ENCODE assay signal across 9 cellular contexts in the genomic region with DNA sequence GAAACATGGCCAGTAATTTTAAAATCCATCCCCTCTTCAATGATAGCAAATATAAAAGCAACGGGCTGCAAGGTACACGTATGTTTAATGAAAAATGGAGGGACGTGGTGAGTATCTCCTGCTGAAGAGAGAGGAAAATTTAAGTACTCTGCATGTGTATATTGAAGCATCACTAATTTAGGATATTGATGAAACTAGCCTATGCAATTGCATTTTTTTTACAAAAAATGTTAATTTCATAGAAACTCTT. TPM values are rescaled to one million over a fixed set of nuclear protein-coding genes. Genes with fewer than 3 reads are reported as not detected.
DNase-seq lines count a peak whose midpoint lies in the region; ATAC-seq, FAIRE-seq and TF ChIP-seq lines count a peak whose summit lies in the region.
"Had no signal": no experiment of that assay in that cellular context is flagged by ENCODE, and none has a peak within 500 bp of the region (broad histone marks: within the 10 kb centered on the region; RNA-seq: fewer than 3 reads in every experiment).

No MANE protein-coding gene starts in this region.

- WGBS in GM12878 (ENCODE audit: insufficient coverage, insufficient replicate concordance, low lambda C conversion rate, missing lambda C conversion rate) = 0% methylated on average over 3 of the region's 3 CpGs
- WGBS in right lobe of liver (ENCODE audit: insufficient coverage, low coverage, low lambda C conversion rate, missing lambda C conversion rate) = 0% methylated on average over 3 of the region's 3 CpGs
- WGBS in thymus = 2% methylated on average over 3 of the region's 3 CpGs

- CTCF ChIA-PET in activated CD4-positive, alpha-beta memory T cell treated with anti-CD3 and anti-CD28 coated beads for 36 hours (lab: Charles Lee) = no interaction called here
- CTCF ChIA-PET in activated CD4-positive, alpha-beta memory T cell treated with anti-CD3 and anti-CD28 coated beads, Interleukin-2, amount 10 ng/mL, durations not matched to agents 7 days and 5 days (lab: Charles Lee) = interaction anchor here (3.4 kb wide), 1 partner anchor 24 kb away, joined by 15 read pairs; no protein-coding TSS in a partner anchor
- CTCF ChIA-PET in GM12878 (lab: Yijun Ruan, JAX) = interaction anchor here (1.0 to 2.2 kb wide), 3 partner anchors 10 to 84 kb away, joined by 3 to 8 read pairs (median 7); no protein-coding TSS in a partner anchor

- peak overlapping the region; percentile 87 for H3K27ac Mint-ChIP-seq in activated CD4-positive, alpha-beta memory T cell treated with anti-CD3 and anti-CD28 coated beads for 36 hours
- no peak overlapping the region for H3K27ac Mint-ChIP-seq in activated CD4-positive, alpha-beta memory T cell treated with anti-CD3 and anti-CD28 coated beads, Interleukin-2, amount 10 ng/mL, durations not matched to agents 7 days and 5 days

- no peak for DNase-seq in activated CD4-positive, alpha-beta memory T cell treated with anti-CD3 and anti-CD28 coated beads for 36 hours
- DNase-seq in activated CD4-positive, alpha-beta memory T cell treated with anti-CD3 and anti-CD28 coated beads, Interleukin-2, amount 10 ng/mL, durations not matched to agents 7 days and 5 days = no peak
- DNase-seq in GM12878 (ENCODE audit: low read depth, low spot score) = no peak
- no peak for DNase-seq in right lobe of liver
- DNase-seq in NCI-H748 treated with DMSO at 0.1 percent for 48 hours (lab: John Stamatoyannopoulos, UW) = no peak
- no peak for DNase-seq in DMS153 treated with DMSO at 0.1 percent for 48 hours (lab: John Stamatoyannopoulos, UW; ENCODE audit: unreplicated experiment)
- DNase-seq in mesenteric fat pad (ENCODE audit: low spot score) = no peak

- BruUV-seq in GM12878 (replicated peaks; lab: Mats Ljungman, UMichigan) = no TSS peak

- peak overlapping the region; percentile 82; the same call in 1 of the 2 replicates for H3K9ac ChIP-seq in GM12878 (ENCODE audit: control insufficient read depth, insufficient read depth, low read length)

- FAIRE-seq in GM12878 (lab: Jason Lieb, UNC) = no peak
- FAIRE-seq: islet of Langerhans had no signal

- no peak for TF ChIP-seq RAD21 in GM12878 (IDR thresholded peaks at IDR 0.05; ENCODE audit: insufficient read depth, low read depth, low read length)

- H3K36me3 ChIP-seq in GM12878 (ENCODE audit: control insufficient read depth in 2 of 2, insufficient read depth in 2 of 2, low read length in 1 of 2) (no peaks in the 10 kb centered on the region), right lobe of liver (no peaks in the 10 kb centered on the region), thymus (ENCODE audit: control insufficient read depth, insufficient read depth) (no peaks in the 10 kb centered on the region)

- H3K9me3 ChIP-seq in GM12878 (replicated peaks; ENCODE audit: control insufficient read depth, insufficient read depth, low read length) (no peaks in the 10 kb centered on the region), right lobe of liver (no peaks in the 10 kb centered on the region), thymus (ENCODE audit: control insufficient read depth) (no peaks in the 10 kb centered on the region)

- H2AFZ ChIP-seq in GM12878 (ENCODE audit: control insufficient read depth, low read depth, low read length) = peak overlapping the region; percentile 92

- peak overlapping the region; percentile 21; the same call in 1 of the 2 replicates for H3K27ac ChIP-seq in GM12878 (ENCODE audit: control insufficient read depth, insufficient read depth)
- peak overlapping the region; percentile 94 to 99 (median 97) for H3K27ac ChIP-seq in right lobe of liver
- H3K27ac ChIP-seq in thymus (ENCODE audit: low read depth) = no peak overlapping the region

- H4K20me1 ChIP-seq in GM12878 (ENCODE audit: control insufficient read depth, insufficient read depth) = no peaks in the 10 kb centered on the region

- TF ChIP-seq CTCF in GM12878 (IDR thresholded peaks at IDR 0.05 in 2 of 3, conservative IDR thresholded peaks at IDR 0.05 in 1 of 3; ENCODE audit: control insufficient read depth in 2 of 3, extremely low read depth in 1 of 3, insufficient read depth in 1 of 3, low read depth in 3 of 3, low read length in 3 of 3) (no peak), right lobe of liver (IDR thresholded peaks at IDR 0.05) (no peak)

- H3K79me2 ChIP-seq in GM12878 (ENCODE audit: control insufficient read depth, insufficient read depth, low read length) = peaks cover 1% of the 10 kb centered on the region; the same call in 1 of the 2 replicates

- no peaks in the 10 kb centered on the region for H3K9me3 Mint-ChIP-seq in activated CD4-positive, alpha-beta memory T cell treated with anti-CD3 and anti-CD28 coated beads for 36 hours
- H3K9me3 Mint-ChIP-seq in activated CD4-positive, alpha-beta memory T cell treated with anti-CD3 and anti-CD28 coated beads, Interleukin-2, amount 10 ng/mL, durations not matched to agents 7 days and 5 days = no peaks in the 10 kb centered on the region

- no peaks in the 10 kb centered on the region for H3K36me3 Mint-ChIP-seq in activated CD4-positive, alpha-beta memory T cell treated with anti-CD3 and anti-CD28 coated beads for 36 hours
- H3K36me3 Mint-ChIP-seq in activated CD4-positive, alpha-beta memory T cell treated with anti-CD3 and anti-CD28 coated beads, Interleukin-2, amount 10 ng/mL, durations not matched to agents 7 days and 5 days (ENCODE audit: low read depth) = peaks cover 9% of the 10 kb centered on the region

- in situ Hi-C loops in GM12878 (cut with MboI) = no loop called here

- no peaks in the 10 kb centered on the region for H3K27me3 Mint-ChIP-seq in activated CD4-positive, alpha-beta memory T cell treated with anti-CD3 and anti-CD28 coated beads for 36 hours
- H3K27me3 Mint-ChIP-seq in activated CD4-positive, alpha-beta memory T cell treated with anti-CD3 and anti-CD28 coated beads, Interleukin-2, amount 10 ng/mL, durations not matched to agents 7 days and 5 days = peaks cover under 1% of the 10 kb centered on the region

- RAD21 ChIA-PET in GM12878 (lab: Charles Lee; ENCODE audit: unreplicated experiment) = interaction anchor here (2.2 kb wide), 1 partner anchor 84 kb away, joined by 8 read pairs; no protein-coding TSS in a partner anchor

- peaks cover 12% of the 10 kb centered on the region for H3K4me1 ChIP-seq in GM12878 (ENCODE audit: control insufficient read depth, insufficient read depth, low read length)
- peaks cover 0 to 6% (median 3%) of the 10 kb centered on the region in 4 donors for H3K4me1 ChIP-seq in right lobe of liver
- no peaks in the 10 kb centered on the region for H3K4me1 ChIP-seq in thymus (ENCODE audit: control insufficient read depth, insufficient read depth, low read length)

- peaks cover 27% of the 10 kb centered on the region for H3K4me1 Mint-ChIP-seq in activated CD4-positive, alpha-beta memory T cell treated with anti-CD3 and anti-CD28 coated beads for 36 hours (ENCODE audit: low read depth)
- peaks cover 22% of the 10 kb centered on the region for H3K4me1 Mint-ChIP-seq in activated CD4-positive, alpha-beta memory T cell treated with anti-CD3 and anti-CD28 coated beads, Interleukin-2, amount 10 ng/mL, durations not matched to agents 7 days and 5 days

- ATAC-seq in GM12878 (no peak), right lobe of liver (no peak)

- peak overlapping the region; percentile 72 for H3K4me2 ChIP-seq in GM12878 (ENCODE audit: control insufficient read depth, insufficient read depth)

- H3K27me3 ChIP-seq in GM12878 (replicated peaks in 1 of 2; ENCODE audit: control insufficient read depth in 2 of 2, insufficient read depth in 2 of 2, low read length in 1 of 2) = no peaks in the 10 kb centered on the region
- H3K27me3 ChIP-seq in right lobe of liver = no peaks in the 10 kb centered on the region
- H3K27me3 ChIP-seq in thymus (ENCODE audit: control insufficient read depth, insufficient read depth) = no peaks in the 10 kb centered on the region

- TF ChIP-seq EP300 in GM12878 (IDR thresholded peaks at IDR 0.05; ENCODE audit: borderline replicate concordance in 1 of 2, control insufficient read depth in 1 of 2, low read depth in 2 of 2, low read length in 2 of 2) = no peak

- POLR2A ChIA-PET in activated CD4-positive, alpha-beta memory T cell treated with anti-CD3 and anti-CD28 coated beads for 36 hours (lab: Charles Lee) = interaction anchor here (1.1 kb wide), 1 partner anchor 8 kb away, joined by 3 read pairs; no protein-coding TSS in a partner anchor
- POLR2A ChIA-PET in activated CD4-positive, alpha-beta memory T cell treated with anti-CD3 and anti-CD28 coated beads, Interleukin-2, amount 10 ng/mL, durations not matched to agents 7 days and 5 days (lab: Charles Lee) = interaction anchor here (0.6 to 2.0 kb wide), 4 partner anchors 10 to 83 kb away, joined by 3 to 7 read pairs (median 5); no protein-coding TSS in a partner anchor
- POLR2A ChIA-PET in GM12878 (lab: Charles Lee) = interaction anchor here (1.0 kb wide), 1 partner anchor 10 kb away, joined by 3 read pairs; no protein-coding TSS in a partner anchor

- TF ChIP-seq POLR2A in GM12878 (IDR thresholded peaks at IDR 0.05; ENCODE audit: low read depth, low read length) = no peak
- no peak for TF ChIP-seq POLR2A in right lobe of liver (IDR thresholded peaks at IDR 0.05)

- intact Hi-C loops in activated CD4-positive, alpha-beta memory T cell treated with anti-CD3 and anti-CD28 coated beads for 36 hours (cut with micrococcal nuclease) = loop anchor here (5.0 to 10.0 kb wide), 2 partner anchors 192 to 645 kb away; no protein-coding TSS in a partner anchor
- intact Hi-C loops in GM12878 (cut with micrococcal nuclease; ENCODE audit: unreplicated experiment) = loop anchor here (10.0 kb wide), 1 partner anchor 205 kb away; no protein-coding TSS in a partner anchor
- intact Hi-C loops in right lobe of liver (cut with DNase I) = no loop called here

- peak overlapping the region; percentile 80 for H3K4me3 Mint-ChIP-seq in activated CD4-positive, alpha-beta memory T cell treated with anti-CD3 and anti-CD28 coated beads for 36 hours
- H3K4me3 Mint-ChIP-seq in activated CD4-positive, alpha-beta memory T cell treated with anti-CD3 and anti-CD28 coated beads, Interleukin-2, amount 10 ng/mL, durations not matched to agents 7 days and 5 days = no peak overlapping the region

- peak overlapping the region; percentile 70 for H3K4me3 ChIP-seq in GM12878
- H3K4me3 ChIP-seq in right lobe of liver = peak overlapping the region in 2 of 3 donors; percentile 90 to 92
- H3K4me3 ChIP-seq in thymus (ENCODE audit: low read length) = peak overlapping the region; percentile 75

- SMC1A ChIA-PET in GM12878 (lab: Charles Lee; ENCODE audit: uncharacterized antibody, unreplicated experiment) = interaction anchor here (1.0 to 1.8 kb wide), 3 partner anchors 24 to 85 kb away, joined by 3 to 10 read pairs (median 4); no protein-coding TSS in a partner anchor

RNA-seq across cellular contexts. Expression of gene TMX4, which starts 0.4 kb away (rescaled TPM):
- 10 to 100 TPM; 33.2 to 35.9 TPM for total RNA-seq in activated CD4-positive, alpha-beta memory T cell treated with anti-CD3 and anti-CD28 coated beads for 36 hours
- 10 to 100 TPM; 73.6 to 80.3 TPM for total RNA-seq in activated CD4-positive, alpha-beta memory T cell treated with anti-CD3 and anti-CD28 coated beads, Interleukin-2, amount 10 ng/mL, durations not matched to agents 7 days and 5 days
- total RNA-seq in GM12878 (2013; cell fraction: nucleolus; rRNA removed) = 12.8 and 13.7 TPM in 2 replicates
- total RNA-seq in GM12878 (2014; rRNA removed) (9.4 and 12.2 TPM in 2 replicates), GM12878 (2014; rRNA removed; fragmentation: Illumina TruSeq; extraction: Trizol) (11.2 and 11.9 TPM in 2 replicates), GM12878 (2021) (18.2 and 25.0 TPM in 2 replicates), right lobe of liver (10 to 100 TPM; 24.6 to 27.7 (median 25.7) TPM), mesenteric fat pad (53.4 TPM)
- polyA plus RNA-seq in GM12878 (2011; ENCODE audit: low read depth) = 5.3 TPM
- polyA plus RNA-seq in GM12878 (2011; rRNA removed) (16.6 and 21.8 TPM in 2 replicates), GM12878 (2014; fragmentation: Illumina TruSeq; extraction: Trizol) (11.0 and 14.1 TPM in 2 replicates), GM12878 (2014; fragmentation: Nextera tagmentation; extraction: Ambion mirVana) (1 to 10 TPM; 3.9 to 4.4 TPM), GM12878 (2014; rRNA removed) (6.6 and 7.7 TPM in 2 replicates), GM12878 (2016; fragmentation: Nextera tagmentation; extraction: Ambion mirVana) (10 to 100 TPM; 18.8 to 19.9 TPM), thymus (10.5 TPM)
- polyA plus RNA-seq in GM12878 (2011; cell fraction: cytosol; rRNA removed) = 9.3 and 10.1 TPM in 2 replicates
- 3.1 and 3.6 TPM in 2 replicates for polyA plus RNA-seq in GM12878 (2011; cell fraction: nucleus; rRNA removed)
- polyA plus RNA-seq in GM12878 (2012) = 6.8 and 6.9 TPM in 2 replicates
- 21.3 and 22.2 TPM in 2 replicates for polyA minus RNA-seq in GM12878 (2011; rRNA and poly(A)+ RNA removed)
- 8.2 and 10.1 TPM in 2 replicates for polyA minus RNA-seq in GM12878 (2011; cell fraction: cytosol; rRNA and poly(A)+ RNA removed)
- 3.9 and 4.6 TPM in 2 replicates for polyA minus RNA-seq in GM12878 (2011; cell fraction: nucleus; rRNA and poly(A)+ RNA removed)

Comparison
In these comparisons a context has a peak if more than half of its experiments do, and no peak if none do; other contexts are left out.
1. intact Hi-C loops: an anchor here in activated CD4-positive, alpha-beta memory T cell treated with anti-CD3 and anti-CD28 coated beads for 36 hours (5.0 to 10.0 kb wide) and GM12878 (10.0 kb wide); none called in right lobe of liver.